Comparison of ENCODE assay signal across 2 cellular contexts in genomic region chr11:74517592-74517991, GRCh38. TPM values are rescaled to one million over a fixed set of nuclear protein-coding genes. Genes with fewer than 3 reads are reported as not detected.
"Had no signal": no experiment of that assay in that cellular context is flagged by ENCODE, and none has a peak within 500 bp of the region (broad histone marks: within the 10 kb centered on the region; RNA-seq: fewer than 3 reads in every experiment).

No MANE protein-coding gene starts in this region.

RNA-seq across cellular contexts. Expression of gene KCNE3, which starts 50.2 kb away (rescaled TPM):
- total RNA-seq: G401, GM12878 had no signal
- polyA plus RNA-seq: GM12878 had no signal
